ENCODE assay signal across 2 cellular contexts in the genomic region with DNA sequence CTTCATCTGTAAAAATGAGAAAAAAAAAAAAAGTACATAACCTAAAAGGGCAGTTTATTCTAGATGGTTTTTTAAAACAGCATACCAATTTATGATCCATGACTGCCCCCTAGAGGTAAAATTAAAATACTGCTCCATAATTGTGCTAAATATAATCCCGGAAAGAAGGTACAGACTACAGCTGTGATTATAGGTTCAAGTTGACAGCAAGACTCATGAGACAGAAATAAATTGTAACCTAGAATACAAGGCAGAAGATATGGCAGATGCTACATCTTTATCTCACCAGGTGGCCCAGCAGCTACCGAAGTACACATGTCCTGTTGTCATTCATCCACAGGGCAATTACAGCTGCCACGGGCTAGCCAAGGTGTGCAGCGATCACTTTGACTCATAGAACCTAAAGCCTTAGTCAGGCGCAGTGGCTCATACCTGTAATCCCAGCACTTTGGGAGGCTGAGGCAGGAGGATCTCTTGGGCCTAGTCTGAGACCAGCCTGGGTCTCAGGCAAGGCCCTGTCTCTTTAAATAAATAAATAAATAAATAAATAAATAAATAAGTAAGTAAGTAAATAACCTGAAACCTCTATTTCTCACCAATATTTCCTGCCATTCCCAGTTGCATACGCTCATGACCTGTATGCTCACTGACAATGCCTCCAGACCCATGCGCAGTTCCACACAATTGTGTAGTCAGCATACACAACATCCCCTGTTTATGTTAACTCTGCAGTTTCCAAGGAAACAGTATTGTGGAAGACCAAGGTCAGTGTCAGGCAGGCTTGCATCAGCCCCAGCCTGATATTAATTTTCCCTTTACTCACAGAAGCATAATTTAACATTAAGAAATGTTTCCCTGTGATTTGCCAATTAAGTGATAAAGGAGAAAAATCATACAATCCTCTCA.
TF ChIP-seq lines count a peak whose summit lies in the region.

No MANE protein-coding gene starts in this region.

TF ChIP-seq in SK-N-SH, 30 proteins besides CTCF, POLR2A, EP300 and RAD21:
- TF ChIP-seq RCOR1 (IDR thresholded peaks at IDR 0.05; ENCODE audit: low read length) (no peak), SMC3 (IDR thresholded peaks at IDR 0.05; ENCODE audit: low read depth, low read length) (peak; percentile 62), TCF12 (IDR thresholded peaks at IDR 0.05) (no peak), JUND (IDR thresholded peaks at IDR 0.05) (no peak)
- TF ChIP-seq, protein P1, sequence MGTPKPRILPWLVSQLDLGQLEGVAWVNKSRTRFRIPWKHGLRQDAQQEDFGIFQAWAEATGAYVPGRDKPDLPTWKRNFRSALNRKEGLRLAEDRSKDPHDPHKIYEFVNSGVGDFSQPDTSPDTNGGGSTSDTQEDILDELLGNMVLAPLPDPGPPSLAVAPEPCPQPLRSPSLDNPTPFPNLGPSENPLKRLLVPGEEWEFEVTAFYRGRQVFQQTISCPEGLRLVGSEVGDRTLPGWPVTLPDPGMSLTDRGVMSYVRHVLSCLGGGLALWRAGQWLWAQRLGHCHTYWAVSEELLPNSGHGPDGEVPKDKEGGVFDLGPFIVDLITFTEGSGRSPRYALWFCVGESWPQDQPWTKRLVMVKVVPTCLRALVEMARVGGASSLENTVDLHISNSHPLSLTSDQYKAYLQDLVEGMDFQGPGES (IDR thresholded peaks at IDR 0.05; ENCODE audit: low read depth, low read length): no peak
- TF ChIP-seq, protein P2, sequence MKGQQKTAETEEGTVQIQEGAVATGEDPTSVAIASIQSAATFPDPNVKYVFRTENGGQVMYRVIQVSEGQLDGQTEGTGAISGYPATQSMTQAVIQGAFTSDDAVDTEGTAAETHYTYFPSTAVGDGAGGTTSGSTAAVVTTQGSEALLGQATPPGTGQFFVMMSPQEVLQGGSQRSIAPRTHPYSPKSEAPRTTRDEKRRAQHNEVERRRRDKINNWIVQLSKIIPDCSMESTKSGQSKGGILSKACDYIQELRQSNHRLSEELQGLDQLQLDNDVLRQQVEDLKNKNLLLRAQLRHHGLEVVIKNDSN (IDR thresholded peaks at IDR 0.05; ENCODE audit: borderline replicate concordance, low read depth): no peak
TF ChIP-seq in SK-N-SH: peak in this region for 1.

TF ChIP-seq in neural cell, 6 proteins besides CTCF, POLR2A, EP300 and RAD21:
- TF ChIP-seq EZH2 (IDR thresholded peaks at IDR 0.05; ENCODE audit: borderline replicate concordance, insufficient read depth, low read length, poor library complexity, severe bottlenecking) (no peak), SMC3 (conservative IDR thresholded peaks at IDR 0.05; ENCODE audit: poor library complexity) (peak; percentile 92), MXI1 (conservative IDR thresholded peaks at IDR 0.05; ENCODE audit: poor library complexity, severe bottlenecking) (peak; percentile 97), TAF1 (IDR thresholded peaks at IDR 0.05; ENCODE audit: low read depth) (no peak), POLR2AphosphoS5 (IDR thresholded peaks at IDR 0.05) (peak; percentile 99)
- TF ChIP-seq, protein P3, sequence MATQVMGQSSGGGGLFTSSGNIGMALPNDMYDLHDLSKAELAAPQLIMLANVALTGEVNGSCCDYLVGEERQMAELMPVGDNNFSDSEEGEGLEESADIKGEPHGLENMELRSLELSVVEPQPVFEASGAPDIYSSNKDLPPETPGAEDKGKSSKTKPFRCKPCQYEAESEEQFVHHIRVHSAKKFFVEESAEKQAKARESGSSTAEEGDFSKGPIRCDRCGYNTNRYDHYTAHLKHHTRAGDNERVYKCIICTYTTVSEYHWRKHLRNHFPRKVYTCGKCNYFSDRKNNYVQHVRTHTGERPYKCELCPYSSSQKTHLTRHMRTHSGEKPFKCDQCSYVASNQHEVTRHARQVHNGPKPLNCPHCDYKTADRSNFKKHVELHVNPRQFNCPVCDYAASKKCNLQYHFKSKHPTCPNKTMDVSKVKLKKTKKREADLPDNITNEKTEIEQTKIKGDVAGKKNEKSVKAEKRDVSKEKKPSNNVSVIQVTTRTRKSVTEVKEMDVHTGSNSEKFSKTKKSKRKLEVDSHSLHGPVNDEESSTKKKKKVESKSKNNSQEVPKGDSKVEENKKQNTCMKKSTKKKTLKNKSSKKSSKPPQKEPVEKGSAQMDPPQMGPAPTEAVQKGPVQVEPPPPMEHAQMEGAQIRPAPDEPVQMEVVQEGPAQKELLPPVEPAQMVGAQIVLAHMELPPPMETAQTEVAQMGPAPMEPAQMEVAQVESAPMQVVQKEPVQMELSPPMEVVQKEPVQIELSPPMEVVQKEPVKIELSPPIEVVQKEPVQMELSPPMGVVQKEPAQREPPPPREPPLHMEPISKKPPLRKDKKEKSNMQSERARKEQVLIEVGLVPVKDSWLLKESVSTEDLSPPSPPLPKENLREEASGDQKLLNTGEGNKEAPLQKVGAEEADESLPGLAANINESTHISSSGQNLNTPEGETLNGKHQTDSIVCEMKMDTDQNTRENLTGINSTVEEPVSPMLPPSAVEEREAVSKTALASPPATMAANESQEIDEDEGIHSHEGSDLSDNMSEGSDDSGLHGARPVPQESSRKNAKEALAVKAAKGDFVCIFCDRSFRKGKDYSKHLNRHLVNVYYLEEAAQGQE (IDR thresholded peaks at IDR 0.05; ENCODE audit: borderline replicate concordance): no peak
TF ChIP-seq in neural cell: peak in this region for 3.
